ENCODE assay signal across 8 cellular contexts in the genomic region with DNA sequence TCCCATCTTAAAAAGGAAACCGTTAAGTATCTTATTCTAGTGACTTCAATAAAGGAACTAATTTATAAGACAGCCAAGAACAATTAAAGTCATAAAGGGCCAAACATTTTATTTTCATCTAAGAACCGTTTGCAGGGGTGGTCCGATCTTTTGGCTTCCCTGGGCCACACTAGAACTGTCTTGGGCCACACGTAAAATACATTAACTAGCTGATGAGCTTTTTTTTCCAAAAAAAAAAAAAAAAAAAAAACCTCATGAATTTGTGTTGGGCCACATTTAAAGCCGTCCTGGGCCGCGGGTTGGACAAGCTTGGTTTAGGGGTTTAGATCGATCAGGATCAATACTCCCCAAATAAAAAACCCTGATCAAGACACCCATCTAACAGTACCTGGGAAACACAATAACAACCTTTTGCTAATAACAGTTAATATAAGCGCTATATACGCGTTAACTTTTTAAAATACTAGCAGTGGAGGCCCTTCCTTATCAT. TPM values are rescaled to one million over a fixed set of nuclear protein-coding genes. Genes with fewer than 3 reads are reported as not detected.
DNase-seq lines count a peak whose midpoint lies in the region; ATAC-seq and TF ChIP-seq lines count a peak whose summit lies in the region.

No MANE protein-coding gene starts in this region.

- DNase-seq in MM.1S (no peak), amygdala (lab: John Stamatoyannopoulos, UW) (no peak), retina (no peak)

- H3K79me2 ChIP-seq in MM.1S (ENCODE audit: low read length) (peaks cover 61% of the 10 kb centered on the region), neural cell (replicated peaks; ENCODE audit: insufficient read depth, low read length) (peaks cover 55% of the 10 kb centered on the region)

- H3K9me2 ChIP-seq in MM.1S (replicated peaks; ENCODE audit: insufficient read depth, low read length) = no peaks in the 10 kb centered on the region
- no peaks in the 10 kb centered on the region for H3K9me2 ChIP-seq in neural cell (ENCODE audit: insufficient read depth, low read length)

- H3K4me3 ChIP-seq in BLaER1 (peak overlapping the region; percentile 96), MM.1S (ENCODE audit: low read length) (peak overlapping the region; percentile 86), duodenal mucosa (ENCODE audit: low read depth in 1 of 2, low read length in 2 of 2) (peak overlapping the region; percentile 51 to 77), neural cell (ENCODE audit: low read length) (peak overlapping the region; percentile 89)

- H3K9me3 ChIP-seq in BLaER1 (peaks cover 13% of the 10 kb centered on the region), MM.1S (replicated peaks; ENCODE audit: insufficient read depth, low read length) (no peaks in the 10 kb centered on the region), duodenal mucosa (ENCODE audit: control insufficient read depth in 1 of 2, low read length in 2 of 2) (peaks cover 0 to 8% of the 10 kb centered on the region in 2 donors), neural cell (ENCODE audit: low read length) (no peaks in the 10 kb centered on the region)

- H3K4me1 ChIP-seq in BLaER1 = peaks cover 60% of the 10 kb centered on the region
- peaks cover 21% of the 10 kb centered on the region for H3K4me1 ChIP-seq in MM.1S (ENCODE audit: low read length)
- H3K4me1 ChIP-seq in duodenal mucosa (ENCODE audit: control insufficient read depth in 1 of 2, insufficient read depth in 2 of 2, low read length in 2 of 2) = peaks cover 6 to 14% of the 10 kb centered on the region in 2 donors

- TF ChIP-seq RAD21 in neural cell (conservative IDR thresholded peaks at IDR 0.05) = no peak

- no peak for TF ChIP-seq EP300 in neural cell (conservative IDR thresholded peaks at IDR 0.05; ENCODE audit: poor library complexity, severe bottlenecking)

- ATAC-seq in GM18505 (IDR thresholded peaks at IDR 0.05; ENCODE audit: unreplicated experiment) = no peak
- ATAC-seq in GM18861 (IDR thresholded peaks at IDR 0.05; ENCODE audit: unreplicated experiment) = no peak

- peaks cover 61% of the 10 kb centered on the region for H4K20me1 ChIP-seq in BLaER1
- peaks cover 47% of the 10 kb centered on the region for H4K20me1 ChIP-seq in MM.1S (ENCODE audit: insufficient read depth, low read length)
- H4K20me1 ChIP-seq in neural cell (ENCODE audit: insufficient read depth) = no peaks in the 10 kb centered on the region

- TF ChIP-seq POLR2A in GM18505 (IDR thresholded peaks at IDR 0.05; ENCODE audit: borderline replicate concordance, extremely low read depth, insufficient read depth, insufficient read length) = no peak

- peaks cover 31% of the 10 kb centered on the region for H3K36me3 ChIP-seq in BLaER1
- H3K36me3 ChIP-seq in MM.1S (replicated peaks; ENCODE audit: insufficient read depth, low read length) = no peaks in the 10 kb centered on the region
- H3K36me3 ChIP-seq in duodenal mucosa (ENCODE audit: control insufficient read depth in 1 of 2, insufficient read depth in 2 of 2, low read length in 2 of 2) = peaks cover 0 to 5% of the 10 kb centered on the region in 2 donors
- no peaks in the 10 kb centered on the region for H3K36me3 ChIP-seq in neural cell (ENCODE audit: insufficient read depth, low read length)

- no peak overlapping the region for H2AFZ ChIP-seq in MM.1S (ENCODE audit: low read length)
- H2AFZ ChIP-seq in neural cell (ENCODE audit: low read depth, low read length) = no peak overlapping the region

- peaks cover 10% of the 10 kb centered on the region for H3F3A ChIP-seq in MM.1S (ENCODE audit: insufficient read depth, low read length)
- peaks cover 9% of the 10 kb centered on the region for H3F3A ChIP-seq in neural cell (ENCODE audit: insufficient read depth, low read length, poor library complexity, severe bottlenecking)

- H3K27ac ChIP-seq in BLaER1 (peak overlapping the region; percentile 98), MM.1S (ENCODE audit: low read length) (peak overlapping the region; percentile 94; the same call in 1 of the 2 replicates), duodenal mucosa (ENCODE audit: low read depth, low read length) (no peak overlapping the region), neural cell (ENCODE audit: low read length) (peak overlapping the region; percentile 96)

- TF ChIP-seq CTCF in MM.1S (IDR thresholded peaks at IDR 0.05; ENCODE audit: low read length) (no peak), neural cell (IDR thresholded peaks at IDR 0.05; ENCODE audit: poor library complexity, severe bottlenecking) (no peak)

- H3K27me3 ChIP-seq in BLaER1 (no peaks in the 10 kb centered on the region), MM.1S (replicated peaks; ENCODE audit: insufficient read depth, low read length) (no peaks in the 10 kb centered on the region), duodenal mucosa (ENCODE audit: control insufficient read depth in 1 of 2, insufficient read depth in 2 of 2, low read length in 2 of 2) (no peaks in the 10 kb centered on the region), neural cell (ENCODE audit: insufficient read depth, low read depth, low read length) (no peaks in the 10 kb centered on the region)

- H3K9ac ChIP-seq in BLaER1 (peak overlapping the region; percentile 98), MM.1S (ENCODE audit: low read length) (peak overlapping the region; percentile 98), duodenal mucosa (ENCODE audit: low read depth in 1 of 2, low read length in 2 of 2) (peak overlapping the region in 1 of 2 donors; percentile 83), neural cell (ENCODE audit: low read length) (peak overlapping the region; percentile 99)

- peak overlapping the region; percentile 95 for H3K4me2 ChIP-seq in BLaER1
- H3K4me2 ChIP-seq in MM.1S (ENCODE audit: low read depth, low read length) = peak overlapping the region; percentile 88
- H3K4me2 ChIP-seq in neural cell (ENCODE audit: low read length) = peak overlapping the region; percentile 67

TF ChIP-seq in neural cell, 6 proteins besides CTCF, POLR2A, EP300 and RAD21:
- TF ChIP-seq MXI1 (conservative IDR thresholded peaks at IDR 0.05; ENCODE audit: poor library complexity, severe bottlenecking) = no peak
- TF ChIP-seq, protein P1, sequence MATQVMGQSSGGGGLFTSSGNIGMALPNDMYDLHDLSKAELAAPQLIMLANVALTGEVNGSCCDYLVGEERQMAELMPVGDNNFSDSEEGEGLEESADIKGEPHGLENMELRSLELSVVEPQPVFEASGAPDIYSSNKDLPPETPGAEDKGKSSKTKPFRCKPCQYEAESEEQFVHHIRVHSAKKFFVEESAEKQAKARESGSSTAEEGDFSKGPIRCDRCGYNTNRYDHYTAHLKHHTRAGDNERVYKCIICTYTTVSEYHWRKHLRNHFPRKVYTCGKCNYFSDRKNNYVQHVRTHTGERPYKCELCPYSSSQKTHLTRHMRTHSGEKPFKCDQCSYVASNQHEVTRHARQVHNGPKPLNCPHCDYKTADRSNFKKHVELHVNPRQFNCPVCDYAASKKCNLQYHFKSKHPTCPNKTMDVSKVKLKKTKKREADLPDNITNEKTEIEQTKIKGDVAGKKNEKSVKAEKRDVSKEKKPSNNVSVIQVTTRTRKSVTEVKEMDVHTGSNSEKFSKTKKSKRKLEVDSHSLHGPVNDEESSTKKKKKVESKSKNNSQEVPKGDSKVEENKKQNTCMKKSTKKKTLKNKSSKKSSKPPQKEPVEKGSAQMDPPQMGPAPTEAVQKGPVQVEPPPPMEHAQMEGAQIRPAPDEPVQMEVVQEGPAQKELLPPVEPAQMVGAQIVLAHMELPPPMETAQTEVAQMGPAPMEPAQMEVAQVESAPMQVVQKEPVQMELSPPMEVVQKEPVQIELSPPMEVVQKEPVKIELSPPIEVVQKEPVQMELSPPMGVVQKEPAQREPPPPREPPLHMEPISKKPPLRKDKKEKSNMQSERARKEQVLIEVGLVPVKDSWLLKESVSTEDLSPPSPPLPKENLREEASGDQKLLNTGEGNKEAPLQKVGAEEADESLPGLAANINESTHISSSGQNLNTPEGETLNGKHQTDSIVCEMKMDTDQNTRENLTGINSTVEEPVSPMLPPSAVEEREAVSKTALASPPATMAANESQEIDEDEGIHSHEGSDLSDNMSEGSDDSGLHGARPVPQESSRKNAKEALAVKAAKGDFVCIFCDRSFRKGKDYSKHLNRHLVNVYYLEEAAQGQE (IDR thresholded peaks at IDR 0.05; ENCODE audit: borderline replicate concordance) = no peak
- no peak for TF ChIP-seq SMC3 (conservative IDR thresholded peaks at IDR 0.05; ENCODE audit: poor library complexity)
- no peak for TF ChIP-seq EZH2 (IDR thresholded peaks at IDR 0.05; ENCODE audit: borderline replicate concordance, insufficient read depth, low read length, poor library complexity, severe bottlenecking)
- no peak for TF ChIP-seq POLR2AphosphoS5 (IDR thresholded peaks at IDR 0.05)
- TF ChIP-seq TAF1 (IDR thresholded peaks at IDR 0.05; ENCODE audit: low read depth) = no peak

RNA-seq across cellular contexts. Expression of gene NAP1L1, which starts 1.2 kb away (rescaled TPM):
- 262 and 359 TPM in 2 replicates for polyA plus RNA-seq in neural cell
- 258 and 347 TPM in 2 replicates for polyA minus RNA-seq in neural cell

RNA-seq across cellular contexts. Expression of gene PHLDA1, which starts 51.7 kb away (rescaled TPM):
- polyA plus RNA-seq in neural cell = 6.6 and 8.5 TPM in 2 replicates
- polyA minus RNA-seq in neural cell = 9.7 and 11.8 TPM in 2 replicates
